In the genomic region with DNA sequence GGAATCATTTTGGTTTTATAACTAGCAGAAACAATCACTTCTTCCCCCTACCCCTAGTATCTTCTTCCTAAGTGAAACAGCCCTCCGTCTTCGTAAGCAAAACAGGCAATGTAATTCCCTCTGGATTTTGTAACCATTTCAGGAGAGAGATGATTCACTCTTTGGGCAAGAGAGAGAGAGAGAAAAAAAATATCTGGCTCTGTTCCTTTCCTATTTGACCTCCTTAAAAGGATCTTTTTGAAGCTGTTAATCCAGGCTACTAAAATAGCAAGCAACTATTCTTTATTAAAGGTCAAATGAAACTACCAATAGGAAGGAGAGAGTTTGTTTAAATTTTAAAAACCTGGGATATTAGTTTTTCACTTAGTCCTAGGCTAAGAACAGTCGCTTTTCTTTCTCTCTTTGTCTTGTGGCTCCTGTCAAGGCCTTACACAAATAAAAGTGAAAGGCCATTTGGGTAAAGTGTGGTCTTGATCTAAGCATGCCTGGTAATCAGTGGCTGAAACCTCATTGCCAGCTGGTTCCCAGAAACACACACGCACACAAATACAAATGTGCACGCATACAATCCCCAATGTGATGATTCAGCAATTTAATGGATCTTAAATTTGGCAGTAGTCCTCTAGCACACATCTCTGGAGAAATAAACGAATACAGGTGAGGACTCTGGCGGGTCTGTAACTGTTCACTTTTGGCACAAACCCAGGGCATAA, we compare ENCODE assay signal across 9 cellular contexts.
DNase-seq lines count a peak whose midpoint lies in the region; ATAC-seq and TF ChIP-seq lines count a peak whose summit lies in the region.
"Had no signal": no experiment of that assay in that cellular context is flagged by ENCODE, and none has a peak within 500 bp of the region (broad histone marks: within the 10 kb centered on the region; RNA-seq: fewer than 3 reads in every experiment).

No MANE protein-coding gene starts in this region.

- no peak for TF ChIP-seq POLR2A in prostate gland (IDR thresholded peaks at IDR 0.05)

- DNase-seq in G401 (ENCODE audit: low spot score): peak; percentile 18
- DNase-seq in SK-MEL-5 (ENCODE audit: low read depth, low spot score): peak; percentile 84
- peak; percentile 93 for DNase-seq in fibroblast of pulmonary artery (ENCODE audit: low read depth)
- no peak for DNase-seq in prostate gland (ENCODE audit: low spot score)
- no peak for DNase-seq in NCI-H1417 (lab: John Stamatoyannopoulos, UW)
- no peak for DNase-seq in OCI-LY7 (ENCODE audit: low spot score)
- DNase-seq: SW 1271 had no signal

- H3K27ac ChIP-seq in prostate gland: peak overlapping the region; percentile 58 to 60
- H3K27ac ChIP-seq in OCI-LY7 (ENCODE audit: low read depth, low read length, poor library complexity, severe bottlenecking): no peak overlapping the region

- CTCF ChIA-PET in OCI-LY7 (lab: Charles Lee; ENCODE audit: unreplicated experiment): no interaction called here

- BruUV-seq in OCI-LY7 (replicated peaks; lab: Mats Ljungman, UMichigan): no TSS peak

- no peak overlapping the region for H3K4me2 ChIP-seq in OCI-LY7 (ENCODE audit: low read length)

- H4K20me1 ChIP-seq in OCI-LY7 (ENCODE audit: insufficient read depth, low read length): no peaks in the 10 kb centered on the region

- H2AFZ ChIP-seq in OCI-LY7 (ENCODE audit: low read length): no peak overlapping the region

- no peaks in the 10 kb centered on the region for H3K36me3 ChIP-seq in prostate gland
- H3K36me3 ChIP-seq in OCI-LY7 (ENCODE audit: insufficient read depth, low read length): no peaks in the 10 kb centered on the region

- TF ChIP-seq CTCF in fibroblast of pulmonary artery (IDR thresholded peaks at IDR 0.05; ENCODE audit: low read length, missing control alignments) (no peak), prostate gland (IDR thresholded peaks at IDR 0.05) (no peak), OCI-LY7 (conservative IDR thresholded peaks at IDR 0.05; ENCODE audit: low read length) (no peak)

- intact Hi-C loops in prostate gland (cut with DNase I) (loop anchor here (5.0 kb wide), 1 partner anchor 37 kb away; no protein-coding TSS in a partner anchor), OCI-LY7 (cut with micrococcal nuclease; ENCODE audit: unreplicated experiment) (no loop called here)

- H3K79me2 ChIP-seq in OCI-LY7 (ENCODE audit: insufficient read depth, low read depth, low read length): no peaks in the 10 kb centered on the region

- ATAC-seq in HG02588 (IDR thresholded peaks at IDR 0.05; ENCODE audit: unreplicated experiment): no peak
- no peak for ATAC-seq in HG03139 (IDR thresholded peaks at IDR 0.05; ENCODE audit: unreplicated experiment)

- in situ Hi-C loops in G401 (cut with HindIII; ENCODE audit: low sequenced_read_pairs) (no loop called here), SK-MEL-5 (cut with HindIII; ENCODE audit: low pct_unique_long_range_greater_than_20kb, low sequenced_read_pairs) (no loop called here)

- H3K9me3 ChIP-seq in prostate gland (no peaks in the 10 kb centered on the region), OCI-LY7 (ENCODE audit: low read length) (no peaks in the 10 kb centered on the region)

- H3K4me1 ChIP-seq in prostate gland (replicated peaks) (no peaks in the 10 kb centered on the region), OCI-LY7 (ENCODE audit: insufficient read depth, low read length, poor library complexity, severe bottlenecking) (no peaks in the 10 kb centered on the region)

- WGBS in prostate gland: 33% methylated on average over 7 of the region's 7 CpGs

- POLR2A ChIA-PET in OCI-LY7 (lab: Charles Lee): no interaction called here

- H3K4me3 ChIP-seq in fibroblast of pulmonary artery (replicated peaks; ENCODE audit: low read depth, low read length) (peak overlapping the region; percentile 9), prostate gland (no peak overlapping the region), OCI-LY7 (ENCODE audit: low read depth, low read length, poor library complexity, severe bottlenecking) (no peak overlapping the region)

- no peaks in the 10 kb centered on the region for H3K27me3 ChIP-seq in prostate gland (replicated peaks; ENCODE audit: insufficient read depth)

- no peaks in the 10 kb centered on the region for H3K9me2 ChIP-seq in OCI-LY7 (ENCODE audit: insufficient read depth, low read length)

Comparison
In these comparisons a context has a peak if more than half of its experiments do, and no peak if none do; other contexts are left out.
1. DNase-seq: peak in G401 (single experiment), SK-MEL-5 (single experiment) and fibroblast of pulmonary artery (single experiment); none in prostate gland (single experiment), NCI-H1417 (0 of 3) and OCI-LY7 (single experiment).